ENCODE assay signal across 1 cellular context in the genomic region with DNA sequence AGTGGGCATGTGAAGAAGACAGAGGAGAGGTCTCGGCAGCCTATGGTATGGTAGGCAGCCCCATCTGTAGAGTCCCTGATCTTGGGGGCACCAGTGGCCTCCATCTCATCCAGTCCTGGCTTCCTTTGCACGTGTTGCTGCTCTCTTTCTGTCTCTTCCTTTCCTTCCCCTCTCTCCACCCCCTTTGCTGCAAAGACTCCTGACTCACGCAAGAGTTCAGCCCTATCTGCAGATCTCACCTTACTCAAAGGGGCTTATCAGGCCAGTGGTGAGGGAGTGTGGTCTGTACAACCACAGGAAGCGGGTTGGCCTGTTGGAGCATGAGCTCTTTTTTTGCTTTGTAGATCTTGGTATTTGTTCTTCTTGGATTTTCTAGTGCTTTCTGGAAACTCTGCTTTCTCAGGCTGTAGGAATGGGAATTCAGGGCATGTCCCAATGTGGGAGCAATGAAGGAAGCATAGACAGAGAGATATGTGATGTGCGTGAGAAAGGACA.
TF ChIP-seq lines count a peak whose summit lies in the region.

No MANE protein-coding gene starts in this region.

TF ChIP-seq in K562, 482 proteins besides CTCF, POLR2A, EP300 and RAD21 (continued from another document and continues in another):
- TF ChIP-seq ETV6 (IDR thresholded peaks at IDR 0.05; ENCODE audit: borderline replicate concordance in 1 of 2, low read depth in 2 of 2, low read length in 1 of 2) (peak in 1 of 2 experiments; percentile 59; a peak in 1 of 4 replicates), ETV6 (CRISPR knock-in tag; IDR thresholded peaks at IDR 0.05; ENCODE audit: borderline replicate concordance) (no peak), SIRT6 (IDR thresholded peaks at IDR 0.05; ENCODE audit: low read depth, low read length) (no peak), CBX2 (IDR thresholded peaks at IDR 0.05; ENCODE audit: insufficient read depth, low read length, poor library complexity, severe bottlenecking) (no peak), CTBP1 (IDR thresholded peaks at IDR 0.05; ENCODE audit: borderline replicate concordance) (peak; percentile 98), BRCA1 (IDR thresholded peaks at IDR 0.05) (no peak), BRCA1 (CRISPR knock-in tag; IDR thresholded peaks at IDR 0.05) (no peak), GTF2E2 (tag; IDR thresholded peaks at IDR 0.05) (no peak), NFATC3 (IDR thresholded peaks at IDR 0.05) (peak; percentile 75; the same call in 1 of the 2 replicates), SMAD2 (IDR thresholded peaks at IDR 0.05; ENCODE audit: low read depth, low read length) (no peak), NFIC (IDR thresholded peaks at IDR 0.05) (peak; percentile 83), SAFB (IDR thresholded peaks at IDR 0.05; ENCODE audit: borderline replicate concordance, low read depth, low read length) (no peak), CHD1 (IDR thresholded peaks at IDR 0.05; ENCODE audit: low read length) (no peak), ZNF124 (CRISPR knock-in tag; IDR thresholded peaks at IDR 0.05) (no peak), ZNF778 (CRISPR knock-in tag; IDR thresholded peaks at IDR 0.05) (no peak), DDX20 (tag; IDR thresholded peaks at IDR 0.05; ENCODE audit: low read depth) (no peak), SAFB2 (IDR thresholded peaks at IDR 0.05; ENCODE audit: borderline replicate concordance, low read depth, low read length, severe bottlenecking) (no peak), BMI1 (IDR thresholded peaks at IDR 0.05; ENCODE audit: low read length) (no peak), GABPB2 (CRISPR knock-in tag; conservative IDR thresholded peaks at IDR 0.05) (no peak), BCOR (IDR thresholded peaks at IDR 0.05) (peak; percentile 92), HLTF (IDR thresholded peaks at IDR 0.05) (peak; percentile 68; the same call in 1 of the 2 replicates), GABPA (tag; conservative IDR thresholded peaks at IDR 0.05; ENCODE audit: low read depth) (peak; percentile 62), PML (IDR thresholded peaks at IDR 0.05; ENCODE audit: low read length) (peak; percentile 93), RFX7 (CRISPR knock-in tag; IDR thresholded peaks at IDR 0.05) (no peak), NR2C1 (IDR thresholded peaks at IDR 0.05) (peak; percentile 78), NR2C1 (tag; IDR thresholded peaks at IDR 0.05) (peak; percentile 84), SMAD4 (CRISPR knock-in tag; conservative IDR thresholded peaks at IDR 0.05) (peak; percentile 93), BCL6 (CRISPR knock-in tag; IDR thresholded peaks at IDR 0.05) (0 out of 2 replicates have a peak, but pooled peaks have one; percentile 21), RCOR1 (IDR thresholded peaks at IDR 0.05; ENCODE audit: borderline replicate concordance in 1 of 2, low read depth in 2 of 2, low read length in 2 of 2) (peak; percentile 91 to 99), ZNF217 (CRISPR knock-in tag; IDR thresholded peaks at IDR 0.05) (no peak), TOE1 (IDR thresholded peaks at IDR 0.05; ENCODE audit: borderline replicate concordance) (peak; percentile 79), TOE1 (CRISPR knock-in tag; IDR thresholded peaks at IDR 0.05; ENCODE audit: borderline replicate concordance, low read depth) (no peak), KLF16 (IDR thresholded peaks at IDR 0.05) (peak; percentile 84), ZNF232 (CRISPR knock-in tag; IDR thresholded peaks at IDR 0.05) (no peak), LARP7 (IDR thresholded peaks at IDR 0.05) (no peak), RFX1 (IDR thresholded peaks at IDR 0.05) (no peak), KLF6 (CRISPR knock-in tag; IDR thresholded peaks at IDR 0.05; ENCODE audit: borderline replicate concordance) (no peak), NR4A1 (CRISPR knock-in tag; IDR thresholded peaks at IDR 0.05) (0 out of 2 replicates have a peak, but pooled peaks have one; percentile 91), NR4A1 (tag; IDR thresholded peaks at IDR 0.05) (no peak), SMARCA5 (IDR thresholded peaks at IDR 0.05) (no peak), NFXL1 (CRISPR knock-in tag; IDR thresholded peaks at IDR 0.05) (peak; percentile 46; the same call in 1 of the 2 replicates), PCBP1 (IDR thresholded peaks at IDR 0.05; ENCODE audit: low read depth, low read length, poor library complexity, severe bottlenecking) (no peak), ZFX (CRISPR knock-in tag; IDR thresholded peaks at IDR 0.05) (no peak), POLR2AphosphoS2 (IDR thresholded peaks at IDR 0.05; ENCODE audit: low read length) (no peak)
- TF ChIP-seq, protein P1, sequence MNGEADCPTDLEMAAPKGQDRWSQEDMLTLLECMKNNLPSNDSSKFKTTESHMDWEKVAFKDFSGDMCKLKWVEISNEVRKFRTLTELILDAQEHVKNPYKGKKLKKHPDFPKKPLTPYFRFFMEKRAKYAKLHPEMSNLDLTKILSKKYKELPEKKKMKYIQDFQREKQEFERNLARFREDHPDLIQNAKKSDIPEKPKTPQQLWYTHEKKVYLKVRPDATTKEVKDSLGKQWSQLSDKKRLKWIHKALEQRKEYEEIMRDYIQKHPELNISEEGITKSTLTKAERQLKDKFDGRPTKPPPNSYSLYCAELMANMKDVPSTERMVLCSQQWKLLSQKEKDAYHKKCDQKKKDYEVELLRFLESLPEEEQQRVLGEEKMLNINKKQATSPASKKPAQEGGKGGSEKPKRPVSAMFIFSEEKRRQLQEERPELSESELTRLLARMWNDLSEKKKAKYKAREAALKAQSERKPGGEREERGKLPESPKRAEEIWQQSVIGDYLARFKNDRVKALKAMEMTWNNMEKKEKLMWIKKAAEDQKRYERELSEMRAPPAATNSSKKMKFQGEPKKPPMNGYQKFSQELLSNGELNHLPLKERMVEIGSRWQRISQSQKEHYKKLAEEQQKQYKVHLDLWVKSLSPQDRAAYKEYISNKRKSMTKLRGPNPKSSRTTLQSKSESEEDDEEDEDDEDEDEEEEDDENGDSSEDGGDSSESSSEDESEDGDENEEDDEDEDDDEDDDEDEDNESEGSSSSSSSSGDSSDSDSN (IDR thresholded peaks at IDR 0.05; ENCODE audit: borderline replicate concordance in 1 of 2, low read depth in 2 of 2, low read length in 2 of 2): peak in 1 of 2 experiments; percentile 61; a peak in 1 of 4 replicates
- TF ChIP-seq, protein P2, sequence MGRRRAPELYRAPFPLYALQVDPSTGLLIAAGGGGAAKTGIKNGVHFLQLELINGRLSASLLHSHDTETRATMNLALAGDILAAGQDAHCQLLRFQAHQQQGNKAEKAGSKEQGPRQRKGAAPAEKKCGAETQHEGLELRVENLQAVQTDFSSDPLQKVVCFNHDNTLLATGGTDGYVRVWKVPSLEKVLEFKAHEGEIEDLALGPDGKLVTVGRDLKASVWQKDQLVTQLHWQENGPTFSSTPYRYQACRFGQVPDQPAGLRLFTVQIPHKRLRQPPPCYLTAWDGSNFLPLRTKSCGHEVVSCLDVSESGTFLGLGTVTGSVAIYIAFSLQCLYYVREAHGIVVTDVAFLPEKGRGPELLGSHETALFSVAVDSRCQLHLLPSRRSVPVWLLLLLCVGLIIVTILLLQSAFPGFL (CRISPR knock-in tag; IDR thresholded peaks at IDR 0.05): no peak
- TF ChIP-seq, protein P3, sequence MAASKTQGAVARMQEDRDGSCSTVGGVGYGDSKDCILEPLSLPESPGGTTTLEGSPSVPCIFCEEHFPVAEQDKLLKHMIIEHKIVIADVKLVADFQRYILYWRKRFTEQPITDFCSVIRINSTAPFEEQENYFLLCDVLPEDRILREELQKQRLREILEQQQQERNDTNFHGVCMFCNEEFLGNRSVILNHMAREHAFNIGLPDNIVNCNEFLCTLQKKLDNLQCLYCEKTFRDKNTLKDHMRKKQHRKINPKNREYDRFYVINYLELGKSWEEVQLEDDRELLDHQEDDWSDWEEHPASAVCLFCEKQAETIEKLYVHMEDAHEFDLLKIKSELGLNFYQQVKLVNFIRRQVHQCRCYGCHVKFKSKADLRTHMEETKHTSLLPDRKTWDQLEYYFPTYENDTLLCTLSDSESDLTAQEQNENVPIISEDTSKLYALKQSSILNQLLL (CRISPR knock-in tag; IDR thresholded peaks at IDR 0.05; ENCODE audit: borderline replicate concordance): no peak
- TF ChIP-seq, protein P4, sequence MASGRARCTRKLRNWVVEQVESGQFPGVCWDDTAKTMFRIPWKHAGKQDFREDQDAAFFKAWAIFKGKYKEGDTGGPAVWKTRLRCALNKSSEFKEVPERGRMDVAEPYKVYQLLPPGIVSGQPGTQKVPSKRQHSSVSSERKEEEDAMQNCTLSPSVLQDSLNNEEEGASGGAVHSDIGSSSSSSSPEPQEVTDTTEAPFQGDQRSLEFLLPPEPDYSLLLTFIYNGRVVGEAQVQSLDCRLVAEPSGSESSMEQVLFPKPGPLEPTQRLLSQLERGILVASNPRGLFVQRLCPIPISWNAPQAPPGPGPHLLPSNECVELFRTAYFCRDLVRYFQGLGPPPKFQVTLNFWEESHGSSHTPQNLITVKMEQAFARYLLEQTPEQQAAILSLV (tag; IDR thresholded peaks at IDR 0.05): no peak
- TF ChIP-seq, protein P5, sequence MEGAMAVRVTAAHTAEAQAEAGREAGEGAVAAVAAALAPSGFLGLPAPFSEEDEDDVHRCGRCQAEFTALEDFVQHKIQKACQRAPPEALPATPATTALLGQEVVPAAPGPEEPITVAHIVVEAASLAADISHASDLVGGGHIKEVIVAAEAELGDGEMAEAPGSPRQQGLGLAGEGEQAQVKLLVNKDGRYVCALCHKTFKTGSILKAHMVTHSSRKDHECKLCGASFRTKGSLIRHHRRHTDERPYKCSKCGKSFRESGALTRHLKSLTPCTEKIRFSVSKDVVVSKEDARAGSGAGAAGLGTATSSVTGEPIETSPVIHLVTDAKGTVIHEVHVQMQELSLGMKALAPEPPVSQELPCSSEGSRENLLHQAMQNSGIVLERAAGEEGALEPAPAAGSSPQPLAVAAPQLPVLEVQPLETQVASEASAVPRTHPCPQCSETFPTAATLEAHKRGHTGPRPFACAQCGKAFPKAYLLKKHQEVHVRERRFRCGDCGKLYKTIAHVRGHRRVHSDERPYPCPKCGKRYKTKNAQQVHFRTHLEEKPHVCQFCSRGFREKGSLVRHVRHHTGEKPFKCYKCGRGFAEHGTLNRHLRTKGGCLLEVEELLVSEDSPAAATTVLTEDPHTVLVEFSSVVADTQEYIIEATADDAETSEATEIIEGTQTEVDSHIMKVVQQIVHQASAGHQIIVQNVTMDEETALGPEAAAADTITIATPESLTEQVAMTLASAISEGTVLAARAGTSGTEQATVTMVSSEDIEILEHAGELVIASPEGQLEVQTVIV (CRISPR knock-in tag; IDR thresholded peaks at IDR 0.05; ENCODE audit: borderline replicate concordance): no peak
- TF ChIP-seq, protein P6, sequence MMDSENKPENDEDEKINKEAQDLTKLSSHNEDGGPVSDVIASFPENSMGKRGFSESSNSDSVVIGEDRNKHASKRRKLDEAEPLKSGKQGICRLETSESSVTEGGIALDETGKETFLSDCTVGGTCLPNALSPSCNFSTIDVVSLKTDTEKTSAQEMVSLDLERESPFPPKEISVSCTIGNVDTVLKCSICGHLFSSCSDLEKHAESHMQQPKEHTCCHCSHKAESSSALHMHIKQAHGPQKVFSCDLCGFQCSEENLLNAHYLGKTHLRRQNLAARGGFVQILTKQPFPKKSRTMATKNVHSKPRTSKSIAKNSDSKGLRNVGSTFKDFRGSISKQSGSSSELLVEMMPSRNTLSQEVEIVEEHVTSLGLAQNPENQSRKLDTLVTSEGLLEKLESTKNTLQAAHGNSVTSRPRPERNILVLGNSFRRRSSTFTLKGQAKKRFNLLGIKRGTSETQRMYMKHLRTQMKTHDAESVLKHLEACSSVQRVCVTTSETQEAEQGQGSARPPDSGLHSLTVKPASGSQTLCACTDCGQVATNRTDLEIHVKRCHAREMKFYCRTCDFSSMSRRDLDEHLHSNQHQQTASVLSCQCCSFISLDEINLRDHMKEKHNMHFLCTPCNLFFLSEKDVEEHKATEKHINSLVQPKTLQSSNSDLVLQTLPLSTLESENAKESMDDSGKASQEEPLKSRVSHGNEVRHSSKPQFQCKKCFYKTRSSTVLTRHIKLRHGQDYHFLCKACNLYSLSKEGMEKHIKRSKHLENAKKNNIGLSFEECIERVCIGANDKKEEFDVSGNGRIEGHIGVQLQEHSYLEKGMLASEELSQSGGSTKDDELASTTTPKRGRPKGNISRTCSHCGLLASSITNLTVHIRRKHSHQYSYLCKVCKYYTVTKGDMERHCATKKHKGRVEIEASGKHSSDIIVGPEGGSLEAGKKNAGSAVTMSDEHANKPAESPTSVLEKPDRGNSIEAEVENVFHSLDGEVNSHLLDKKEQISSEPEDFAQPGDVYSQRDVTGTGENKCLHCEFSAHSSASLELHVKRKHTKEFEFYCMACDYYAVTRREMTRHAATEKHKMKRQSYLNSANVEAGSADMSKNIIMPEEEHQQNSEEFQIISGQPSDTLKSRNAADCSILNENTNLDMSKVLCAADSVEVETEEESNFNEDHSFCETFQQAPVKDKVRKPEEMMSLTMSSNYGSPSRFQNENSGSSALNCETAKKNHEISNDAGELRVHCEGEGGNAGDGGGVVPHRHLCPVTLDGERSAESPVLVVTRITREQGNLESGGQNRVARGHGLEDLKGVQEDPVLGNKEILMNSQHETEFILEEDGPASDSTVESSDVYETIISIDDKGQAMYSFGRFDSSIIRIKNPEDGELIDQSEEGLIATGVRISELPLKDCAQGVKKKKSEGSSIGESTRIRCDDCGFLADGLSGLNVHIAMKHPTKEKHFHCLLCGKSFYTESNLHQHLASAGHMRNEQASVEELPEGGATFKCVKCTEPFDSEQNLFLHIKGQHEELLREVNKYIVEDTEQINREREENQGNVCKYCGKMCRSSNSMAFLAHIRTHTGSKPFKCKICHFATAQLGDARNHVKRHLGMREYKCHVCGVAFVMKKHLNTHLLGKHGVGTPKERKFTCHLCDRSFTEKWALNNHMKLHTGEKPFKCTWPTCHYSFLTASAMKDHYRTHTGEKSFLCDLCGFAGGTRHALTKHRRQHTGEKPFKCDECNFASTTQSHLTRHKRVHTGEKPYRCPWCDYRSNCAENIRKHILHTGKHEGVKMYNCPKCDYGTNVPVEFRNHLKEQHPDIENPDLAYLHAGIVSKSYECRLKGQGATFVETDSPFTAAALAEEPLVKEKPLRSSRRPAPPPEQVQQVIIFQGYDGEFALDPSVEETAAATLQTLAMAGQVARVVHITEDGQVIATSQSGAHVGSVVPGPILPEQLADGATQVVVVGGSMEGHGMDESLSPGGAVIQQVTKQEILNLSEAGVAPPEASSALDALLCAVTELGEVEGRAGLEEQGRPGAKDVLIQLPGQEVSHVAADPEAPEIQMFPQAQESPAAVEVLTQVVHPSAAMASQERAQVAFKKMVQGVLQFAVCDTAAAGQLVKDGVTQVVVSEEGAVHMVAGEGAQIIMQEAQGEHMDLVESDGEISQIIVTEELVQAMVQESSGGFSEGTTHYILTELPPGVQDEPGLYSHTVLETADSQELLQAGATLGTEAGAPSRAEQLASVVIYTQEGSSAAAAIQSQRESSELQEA (IDR thresholded peaks at IDR 0.05; ENCODE audit: low read depth): no peak
- TF ChIP-seq, protein P7, sequence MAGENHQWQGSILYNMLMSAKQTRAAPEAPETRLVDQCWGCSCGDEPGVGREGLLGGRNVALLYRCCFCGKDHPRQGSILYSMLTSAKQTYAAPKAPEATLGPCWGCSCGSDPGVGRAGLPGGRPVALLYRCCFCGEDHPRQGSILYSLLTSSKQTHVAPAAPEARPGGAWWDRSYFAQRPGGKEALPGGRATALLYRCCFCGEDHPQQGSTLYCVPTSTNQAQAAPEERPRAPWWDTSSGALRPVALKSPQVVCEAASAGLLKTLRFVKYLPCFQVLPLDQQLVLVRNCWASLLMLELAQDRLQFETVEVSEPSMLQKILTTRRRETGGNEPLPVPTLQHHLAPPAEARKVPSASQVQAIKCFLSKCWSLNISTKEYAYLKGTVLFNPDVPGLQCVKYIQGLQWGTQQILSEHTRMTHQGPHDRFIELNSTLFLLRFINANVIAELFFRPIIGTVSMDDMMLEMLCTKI (IDR thresholded peaks at IDR 0.05; ENCODE audit: partially characterized antibody): no peak
